In genomic region chr10:64859911-64860310, GRCh38 we compare ENCODE assay signal across 25 cellular contexts.
DNase-seq lines count a peak whose midpoint lies in the region; FAIRE-seq and TF ChIP-seq lines count a peak whose summit lies in the region.
"Had no signal": no experiment of that assay in that cellular context is flagged by ENCODE, and none has a peak within 500 bp of the region (broad histone marks: within the 10 kb centered on the region; RNA-seq: fewer than 3 reads in every experiment).

No MANE protein-coding gene starts in this region.

- no peak overlapping the region for H3K4me3 Mint-ChIP-seq in Caco-2 (ENCODE audit: unreplicated experiment)
- H3K4me3 Mint-ChIP-seq: CD4-positive, alpha-beta memory T cell; T-cell had no signal

- DNase-seq in Caco-2: peak in 1 of 2 experiments; percentile 46
- DNase-seq in LNCaP clone FGC (ENCODE audit: low read depth): no peak
- DNase-seq in SK-N-DZ (ENCODE audit: low spot score): peak; percentile 57
- no peak for DNase-seq in kidney
- DNase-seq in activated T-cell treated with anti-CD3 and anti-CD28 coated beads for 4 hours: no peak
- no peak for DNase-seq in activated T-cell treated with anti-CD3 and anti-CD28 coated beads, Interleukin-2, amount 50 U/mL, for 1 hour
- DNase-seq in HEK293T (ENCODE audit: extremely low spot score): no peak
- DNase-seq: AML-193; CD4-positive, alpha-beta memory T cell; COR-L47; DMS79 treated with DMSO at 0.1 percent for 48 hours; NCI-H1105 treated with DMSO at 0.1 percent for 48 hours; NCI-H146; NCI-H1930; NCI-H2107; NCI-H446 treated with DMSO at 0.1 percent for 48 hours; NCI-H526; NCI-H82; SIG-M5; T-cell had no signal

- H3K36me3 ChIP-seq in Caco-2 (ENCODE audit: control insufficient read depth, insufficient read depth, low read length) (0 out of 2 replicates have a peak, but pooled peaks cover 1% of the 10 kb centered on the region), kidney (ENCODE audit: control insufficient read depth in 1 of 2, insufficient read depth in 2 of 2, low read length in 2 of 2) (no peaks in the 10 kb centered on the region)
- H3K36me3 ChIP-seq: BLaER1 treated with 17β-estradiol and CSF1 and Interleukin-3, amounts not matched to agents 10 nM and 100 nM had no signal

- H3K4me1 ChIP-seq in Caco-2 (0 out of 2 replicates have a peak, but pooled peaks cover 2% of the 10 kb centered on the region), kidney (ENCODE audit: control insufficient read depth in 1 of 2, insufficient read depth in 1 of 2, low read depth in 1 of 2, low read length in 2 of 2) (no peaks in the 10 kb centered on the region)
- H3K4me1 ChIP-seq: A549; BLaER1 treated with 17β-estradiol and CSF1 and Interleukin-3, amounts not matched to agents 10 nM and 100 nM had no signal

- no peaks in the 10 kb centered on the region for H3K27me3 ChIP-seq in Caco-2 (replicated peaks; ENCODE audit: control insufficient read depth, insufficient read depth, low read length)
- H3K27me3 ChIP-seq: BLaER1 treated with 17β-estradiol and CSF1 and Interleukin-3, amounts not matched to agents 10 nM and 100 nM had no signal

- no peak for FAIRE-seq in kidney (lab: Jason Lieb, UNC)
- FAIRE-seq: A549, GM12892, GM19239, RCC 7860 had no signal

- H3K27ac ChIP-seq in kidney (ENCODE audit: low read depth in 2 of 2, low read length in 2 of 2): no peak overlapping the region
- H3K27ac ChIP-seq: A549; BLaER1 treated with 17β-estradiol and CSF1 and Interleukin-3, amounts not matched to agents 10 nM and 100 nM had no signal

- H3K4me3 ChIP-seq in Caco-2 (ENCODE audit: low read depth, low read length): no peak overlapping the region
- H3K4me3 ChIP-seq in LNCaP clone FGC (ENCODE audit: low read depth, low read length): no peak overlapping the region
- no peak overlapping the region for H3K4me3 ChIP-seq in kidney (ENCODE audit: low read length in 2 of 2)
- H3K4me3 ChIP-seq: A549; BLaER1 treated with 17β-estradiol and CSF1 and Interleukin-3, amounts not matched to agents 10 nM and 100 nM had no signal

- H3K27me3 Mint-ChIP-seq in Caco-2 (ENCODE audit: insufficient read depth, unreplicated experiment): no peaks in the 10 kb centered on the region
- H3K27me3 Mint-ChIP-seq: CD4-positive, alpha-beta memory T cell; T-cell had no signal

- peaks cover 12% of the 10 kb centered on the region for H3K9me3 Mint-ChIP-seq in Caco-2 (ENCODE audit: unreplicated experiment)

- no peaks in the 10 kb centered on the region for H3K9me3 ChIP-seq in Caco-2
- H3K9me3 ChIP-seq in kidney (ENCODE audit: control insufficient read depth in 1 of 2, low read length in 2 of 2): no peaks in the 10 kb centered on the region
- H3K9me3 ChIP-seq: A549; BLaER1 treated with 17β-estradiol and CSF1 and Interleukin-3, amounts not matched to agents 10 nM and 100 nM had no signal

- BruUV-seq in Caco-2 (replicated peaks; lab: Mats Ljungman, UMichigan): no TSS peak

- H3K36me3 Mint-ChIP-seq in Caco-2 (ENCODE audit: insufficient read depth, unreplicated experiment): no peaks in the 10 kb centered on the region
- H3K36me3 Mint-ChIP-seq: CD4-positive, alpha-beta memory T cell; T-cell had no signal

- CTCF ChIA-PET in Caco-2 (lab: Charles Lee) (interaction anchor here (1.0 kb wide), 2 partner anchors 499 to 1321 kb away, joined by 3 read pairs; no protein-coding TSS in a partner anchor), HEK293T (lab: Yijun Ruan, JAX) (no interaction called here)

- peak; percentile 35 to 72 for TF ChIP-seq CTCF in Caco-2 (IDR thresholded peaks at IDR 0.05; ENCODE audit: insufficient read depth in 1 of 2, low read depth in 1 of 2, low read length in 1 of 2, severe bottlenecking in 1 of 2, unreplicated experiment in 1 of 2)
- peak; percentile 42 for TF ChIP-seq CTCF in LNCaP clone FGC (IDR thresholded peaks at IDR 0.05; ENCODE audit: control insufficient read depth, extremely low read depth, insufficient read depth)
- peak; percentile 3 for TF ChIP-seq CTCF in kidney (IDR thresholded peaks at IDR 0.05; ENCODE audit: borderline replicate concordance, extremely low read depth, insufficient read depth)

- H3K27ac Mint-ChIP-seq in Caco-2 (ENCODE audit: unreplicated experiment): no peak overlapping the region
- H3K27ac Mint-ChIP-seq: CD4-positive, alpha-beta memory T cell; T-cell had no signal

- POLR2A ChIA-PET in Caco-2 (lab: Charles Lee): no interaction called here
- POLR2A ChIA-PET in HEK293T (lab: Yijun Ruan, JAX): no interaction called here

- intact Hi-C loops in Caco-2 (cut with micrococcal nuclease; ENCODE audit: unreplicated experiment): loop anchor here (1.0 to 10.0 kb wide), 3 partner anchors 95 to 465 kb away; no protein-coding TSS in a partner anchor
- intact Hi-C loops in kidney (cut with DNase I): no loop called here

- H3K4me1 Mint-ChIP-seq in Caco-2 (ENCODE audit: low read depth, unreplicated experiment): no peaks in the 10 kb centered on the region
- H3K4me1 Mint-ChIP-seq: CD4-positive, alpha-beta memory T cell; T-cell had no signal

- no peak overlapping the region for H3K9ac ChIP-seq in kidney (ENCODE audit: low read length in 2 of 2)
- H3K9ac ChIP-seq: BLaER1 treated with 17β-estradiol and CSF1 and Interleukin-3, amounts not matched to agents 10 nM and 100 nM had no signal

TF ChIP-seq in HEK293T, 16 proteins besides CTCF, POLR2A, EP300 and RAD21:
- TF ChIP-seq SP1 (IDR thresholded peaks at IDR 0.05) (no peak), SUZ12 (IDR thresholded peaks at IDR 0.05) (no peak), FOXM1 (IDR thresholded peaks at IDR 0.05; ENCODE audit: borderline replicate concordance) (no peak), ELF4 (IDR thresholded peaks at IDR 0.05) (no peak), PKNOX1 (IDR thresholded peaks at IDR 0.05) (no peak), TARDBP (IDR thresholded peaks at IDR 0.05) (no peak), L3MBTL2 (conservative IDR thresholded peaks at IDR 0.05) (no peak), CTBP1 (IDR thresholded peaks at IDR 0.05; ENCODE audit: borderline replicate concordance) (no peak), NFRKB (IDR thresholded peaks at IDR 0.05) (no peak), ZNF384 (IDR thresholded peaks at IDR 0.05) (no peak), FOXA1 (IDR thresholded peaks at IDR 0.05) (no peak), BHLHE40 (IDR thresholded peaks at IDR 0.05; ENCODE audit: borderline replicate concordance) (no peak), HDGF (IDR thresholded peaks at IDR 0.05; ENCODE audit: borderline replicate concordance) (no peak), LEF1 (IDR thresholded peaks at IDR 0.05; ENCODE audit: borderline replicate concordance) (no peak), ARNT (IDR thresholded peaks at IDR 0.05) (no peak), FOXK2 (IDR thresholded peaks at IDR 0.05) (no peak)

Comparison
In these comparisons a context has a peak if more than half of its experiments do, and no peak if none do; other contexts are left out.
1. CTCF ChIP-seq: peak in every context shown above with its lines; median percentile 54 in Caco-2; 42 in LNCaP clone FGC; 3 in kidney.